Comparison of ENCODE assay signal across 8 cellular contexts in genomic region chr15:99565281-99566156, GRCh38.
DNase-seq lines count a peak whose midpoint lies in the region; ATAC-seq, FAIRE-seq and TF ChIP-seq lines count a peak whose summit lies in the region.

Gene MEF2A, plus strand, starts transcription at chr15:99565984. Its CDS starts 67,136 bp downstream, at chr15:99633120.

- FAIRE-seq in islet of Langerhans (lab: Jason Lieb, UNC) = peak; percentile 5

- peak within 1 kb of the TSS; percentile 84 for H3K4me3 Mint-ChIP-seq in central memory CD8-positive, alpha-beta T cell

- peak within 1 kb of the TSS; percentile 80 for H3K27ac Mint-ChIP-seq in central memory CD8-positive, alpha-beta T cell (ENCODE audit: low read depth)

- TF ChIP-seq POLR2A in GM18951 (IDR thresholded peaks at IDR 0.05; ENCODE audit: extremely low read depth, insufficient read depth, insufficient read length) = peak; percentile 88

- no peaks in the 10 kb centered on the region for H3K27me3 Mint-ChIP-seq in central memory CD8-positive, alpha-beta T cell

- in situ Hi-C loops in GM18951 (cut with MboI; ENCODE audit: low sequenced_read_pairs, unreplicated experiment) = no loop called here

- H3K9me3 Mint-ChIP-seq in central memory CD8-positive, alpha-beta T cell = no peaks in the 10 kb centered on the region

- H3K4me1 Mint-ChIP-seq in central memory CD8-positive, alpha-beta T cell = peaks cover 29% of the 10 kb centered on the region

- ATAC-seq in HG03175 (IDR thresholded peaks at IDR 0.05; ENCODE audit: unreplicated experiment) = peak; percentile 56
- ATAC-seq in activated CD4-positive, CD25-positive, alpha-beta regulatory T cell treated with anti-CD3 and anti-CD28 coated beads, Interleukin-2, amount 50 U/mL, for 24 hours = peak; percentile 70 to 72
- peak; percentile 72 for ATAC-seq in central memory CD8-positive, alpha-beta T cell (replicated peaks; ENCODE audit: extremely low read depth, poor library complexity, severe bottlenecking)

- peaks cover 9% of the 10 kb centered on the region for H3K36me3 Mint-ChIP-seq in central memory CD8-positive, alpha-beta T cell (ENCODE audit: insufficient read depth)

- peak; percentile 96 for DNase-seq in AG08395 (ENCODE audit: low spot score)
- peak; percentile 70 for DNase-seq in NCI-H345 treated with DMSO at 0.1 percent for 48 hours (lab: John Stamatoyannopoulos, UW; ENCODE audit: unreplicated experiment)
- peak; percentile 84 to 86 for DNase-seq in central memory CD8-positive, alpha-beta T cell (ENCODE audit: low spot score in 2 of 2)
- peak; percentile 81 to 87 for DNase-seq in stimulated activated CD4-positive, alpha-beta T cell treated with anti-CD3 and anti-CD28 coated beads, Interleukin-12 subunit alpha, Interleukin-12 subunit beta, amount 100 ng/mL, for 24 hours (ENCODE audit: low read depth in 2 of 2)

Comparison
In these comparisons a context has a peak if more than half of its experiments do, and no peak if none do; other contexts are left out.
1. Peak in every context shown above with its lines: DNase-seq and ATAC-seq.